In the genomic region with DNA sequence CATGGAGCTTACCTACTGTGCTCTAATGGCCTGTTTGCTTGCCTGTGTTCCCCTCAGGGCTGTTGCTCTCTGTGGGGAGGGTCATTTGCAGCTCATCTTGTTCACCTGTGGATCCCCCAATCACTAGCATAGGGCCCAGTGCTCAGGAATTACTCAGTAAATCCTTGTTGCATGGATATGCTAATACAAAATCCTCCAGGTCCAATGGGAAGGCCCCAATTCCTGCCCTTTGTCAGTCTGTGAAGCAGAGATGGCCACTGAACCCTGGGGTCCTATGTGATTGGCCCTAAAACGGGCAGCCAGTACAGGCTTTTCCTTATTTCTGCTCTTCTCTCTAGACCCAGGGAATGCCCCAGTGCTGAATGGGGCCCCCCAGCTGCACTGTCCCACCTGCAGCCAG, we compare ENCODE assay signal across 29 cellular contexts.
"Had no signal": no experiment of that assay in that cellular context is flagged by ENCODE, and none has a peak within 500 bp of the region (broad histone marks: within the 10 kb centered on the region; RNA-seq: fewer than 3 reads in every experiment).

No MANE protein-coding gene starts in this region.

- H3K9me3 ChIP-seq: ascending aorta had no signal

- H3K27ac Mint-ChIP-seq: activated CD4-positive, alpha-beta T cell treated with anti-CD3 and anti-CD28 coated beads, Interleukin-2, amount 10 ng/mL, durations not matched to agents 24 days and 14 days; activated CD8-positive, alpha-beta T cell treated with anti-CD3 and anti-CD28 coated beads for 36 hours; activated naive CD4-positive, alpha-beta T cell treated with anti-CD3 and anti-CD28 coated beads, Interleukin-2, amount 50 U/mL, for 24 hours; activated naive CD8-positive, alpha-beta T cell treated with anti-CD3 and anti-CD28 coated beads, Interleukin-2, amount 10 ng/mL, durations not matched to agents 7 days and 5 days; activated T-helper 2 cell treated with anti-CD3 and anti-CD28 coated beads, Interferon-gamma antibody, Interleukin-2, Interleukin-4, amounts not matched to agents 10 μg/mL and 5 μg/mL and 100 μg/mL, durations not matched to agents 14 hours and 24 hours and 36 hours had no signal

- H3K4me2 ChIP-seq: PC-9 had no signal

- H2AFZ ChIP-seq: PC-9 had no signal

- H3K4me1 ChIP-seq: ascending aorta had no signal

- ATAC-seq: activated CD8-positive, alpha-beta T cell treated with anti-CD3 and anti-CD28 coated beads for 36 hours had no signal

- H3K27me3 ChIP-seq: ascending aorta, cardiac muscle cell had no signal

- H3K4me1 Mint-ChIP-seq: activated CD4-positive, alpha-beta T cell treated with anti-CD3 and anti-CD28 coated beads, Interleukin-2, amount 10 ng/mL, durations not matched to agents 24 days and 14 days; activated naive CD4-positive, alpha-beta T cell treated with anti-CD3 and anti-CD28 coated beads, Interleukin-2, amount 50 U/mL, for 24 hours; activated naive CD8-positive, alpha-beta T cell treated with anti-CD3 and anti-CD28 coated beads, Interleukin-2, amount 10 ng/mL, durations not matched to agents 7 days and 5 days; central memory CD8-positive, alpha-beta T cell had no signal

- DNase-seq: activated CD4-positive, alpha-beta T cell treated with anti-CD3 and anti-CD28 coated beads, Interleukin-2, amount 10 ng/mL, durations not matched to agents 24 days and 14 days; activated CD4-positive, alpha-beta T cell treated with anti-CD3 and anti-CD28 coated beads, Interleukin-2, amount 50 U/mL, for 4 hours; activated CD8-positive, alpha-beta T cell treated with anti-CD3 and anti-CD28 coated beads for 36 hours; activated gamma-delta T cell; activated naive CD4-positive, alpha-beta T cell treated with Interleukin-2 at 50 U/mL for 16 hours; activated naive CD8-positive, alpha-beta T cell treated with anti-CD3 and anti-CD28 coated beads, Interleukin-2, amount 10 ng/mL, durations not matched to agents 7 days and 5 days; activated T-cell treated with anti-CD3 and anti-CD28 coated beads, Interleukin-2, amount 50 U/mL, for 1 hour; amygdala; Karpas-422; NCI-H1105; NCI-H1417 treated with DMSO at 0.1 percent for 48 hours; NCI-H187 treated with DMSO at 0.1 percent for 48 hours; NCI-H2081; NCI-H226; NCI-H446 treated with DMSO at 0.1 percent for 48 hours; NCI-H524; NCI-H69; NK-92 treated with Interleukin-12 subunit alpha and Interleukin-12 subunit beta, amount 100 ng/mL, for 24 hours; PC-9; Right ventricle myocardium superior; T1000; WERI-Rb-1 had no signal

- H3K4me3 ChIP-seq: ascending aorta, cardiac muscle cell, PC-9, SK-N-MC had no signal

- H3K27ac ChIP-seq: ascending aorta, cardiac muscle cell, PC-9, RWPE1, SK-N-MC, WERI-Rb-1 had no signal

- H3K4me3 Mint-ChIP-seq: activated CD4-positive, alpha-beta T cell treated with anti-CD3 and anti-CD28 coated beads, Interleukin-2, amount 10 ng/mL, durations not matched to agents 24 days and 14 days; activated CD8-positive, alpha-beta T cell treated with anti-CD3 and anti-CD28 coated beads for 36 hours; activated naive CD4-positive, alpha-beta T cell treated with anti-CD3 and anti-CD28 coated beads, Interleukin-2, amount 50 U/mL, for 24 hours; activated naive CD8-positive, alpha-beta T cell treated with anti-CD3 and anti-CD28 coated beads, Interleukin-2, amount 10 ng/mL, durations not matched to agents 7 days and 5 days; central memory CD8-positive, alpha-beta T cell had no signal

- H3K27me3 Mint-ChIP-seq: activated naive CD4-positive, alpha-beta T cell treated with anti-CD3 and anti-CD28 coated beads, Interleukin-2, amount 50 U/mL, for 24 hours had no signal

- H3K36me3 Mint-ChIP-seq: activated naive CD4-positive, alpha-beta T cell treated with anti-CD3 and anti-CD28 coated beads, Interleukin-2, amount 50 U/mL, for 24 hours; activated naive CD8-positive, alpha-beta T cell treated with anti-CD3 and anti-CD28 coated beads, Interleukin-2, amount 10 ng/mL, durations not matched to agents 7 days and 5 days had no signal

- H3K9me3 Mint-ChIP-seq: activated CD4-positive, alpha-beta T cell treated with anti-CD3 and anti-CD28 coated beads, Interleukin-2, amount 10 ng/mL, durations not matched to agents 24 days and 14 days; activated CD8-positive, alpha-beta T cell treated with anti-CD3 and anti-CD28 coated beads for 36 hours; activated naive CD4-positive, alpha-beta T cell treated with anti-CD3 and anti-CD28 coated beads, Interleukin-2, amount 50 U/mL, for 24 hours; activated naive CD8-positive, alpha-beta T cell treated with anti-CD3 and anti-CD28 coated beads, Interleukin-2, amount 10 ng/mL, durations not matched to agents 7 days and 5 days; activated T-helper 2 cell treated with anti-CD3 and anti-CD28 coated beads, Interferon-gamma antibody, Interleukin-2, Interleukin-4, amounts not matched to agents 10 μg/mL and 5 μg/mL and 100 μg/mL, durations not matched to agents 14 hours and 24 hours and 36 hours; central memory CD8-positive, alpha-beta T cell had no signal

- H3K36me3 ChIP-seq: ascending aorta, cardiac muscle cell, WERI-Rb-1 had no signal
